10 cellular contexts compared by ENCODE assay signal in genomic region chr13:44768775-44769578, GRCh38.
DNase-seq lines count a peak whose midpoint lies in the region; ATAC-seq lines count a peak whose summit lies in the region.
"Had no signal": no experiment of that assay in that cellular context is flagged by ENCODE, and none has a peak within 500 bp of the region (broad histone marks: within the 10 kb centered on the region; RNA-seq: fewer than 3 reads in every experiment).

No MANE protein-coding gene starts in this region.

- no peak overlapping the region for H3K4me3 Mint-ChIP-seq in effector memory CD8-positive, alpha-beta T cell

- H3K4me1 ChIP-seq in SJCRH30 = no peaks in the 10 kb centered on the region

- H3K4me1 Mint-ChIP-seq in effector memory CD8-positive, alpha-beta T cell (ENCODE audit: low read depth in 2 of 2) = peaks cover 10% of the 10 kb centered on the region in 2 donors

- no peak overlapping the region for H3K27ac ChIP-seq in SJCRH30

- H3K4me3 ChIP-seq in SJCRH30 = no peak overlapping the region

- peak overlapping the region; percentile 4 to 6 for H3K27ac Mint-ChIP-seq in effector memory CD8-positive, alpha-beta T cell

- peaks cover 0 to 6% of the 10 kb centered on the region in 2 donors for H3K27me3 Mint-ChIP-seq in effector memory CD8-positive, alpha-beta T cell

- no peaks in the 10 kb centered on the region for H3K27me3 ChIP-seq in SJCRH30

- H3K36me3 ChIP-seq in SJCRH30 = no peaks in the 10 kb centered on the region

- peak; percentile 53 for ATAC-seq in GM19351 (IDR thresholded peaks at IDR 0.05; ENCODE audit: unreplicated experiment)
- ATAC-seq in effector memory CD8-positive, alpha-beta T cell (replicated peaks) = no peak
- no peak for ATAC-seq in GM18907 (IDR thresholded peaks at IDR 0.05; ENCODE audit: unreplicated experiment)

- H3K36me3 Mint-ChIP-seq in effector memory CD8-positive, alpha-beta T cell (ENCODE audit: insufficient read depth) = peaks cover 2% of the 10 kb centered on the region

- H3K9me3 Mint-ChIP-seq in effector memory CD8-positive, alpha-beta T cell = no peaks in the 10 kb centered on the region

- H3K9me3 ChIP-seq in SJCRH30 (replicated peaks) = 0 out of 2 replicates have a peak, but pooled peaks cover 3% of the 10 kb centered on the region

- peak; percentile 54 for DNase-seq in activated CD4-positive, alpha-beta T cell treated with anti-CD3 and anti-CD28 coated beads for 48 hours
- no peak for DNase-seq in effector memory CD8-positive, alpha-beta T cell
- peak in 2 of 3 experiments; percentile 5 to 46 for DNase-seq in stimulated activated CD4-positive, alpha-beta T cell treated with anti-CD3 and anti-CD28 coated beads, TNF-alpha, amount 100 ng/mL, for 24 hours (ENCODE audit: low read depth in 3 of 3)
- no peak for DNase-seq in SJCRH30
- DNase-seq in NK-92 treated with Interleukin-12 subunit alpha and Interleukin-12 subunit beta, amount 100 ng/mL, for 24 hours (lab: John Stamatoyannopoulos, UW) = no peak
- DNase-seq: EL, kidney glomerular epithelial cell, SIG-M5 had no signal

Comparison
In these comparisons a context has a peak if more than half of its experiments do, and no peak if none do; other contexts are left out.
1. DNase-seq: peak in activated CD4-positive, alpha-beta T cell treated with anti-CD3 and anti-CD28 coated beads for 48 hours (single experiment) and stimulated activated CD4-positive, alpha-beta T cell treated with anti-CD3 and anti-CD28 coated beads, TNF-alpha, amount 100 ng/mL, for 24 hours (2 of 3); none in effector memory CD8-positive, alpha-beta T cell (0 of 3), SJCRH30 (0 of 2) and NK-92 treated with Interleukin-12 subunit alpha and Interleukin-12 subunit beta, amount 100 ng/mL, for 24 hours (single experiment).